In the genomic region with DNA sequence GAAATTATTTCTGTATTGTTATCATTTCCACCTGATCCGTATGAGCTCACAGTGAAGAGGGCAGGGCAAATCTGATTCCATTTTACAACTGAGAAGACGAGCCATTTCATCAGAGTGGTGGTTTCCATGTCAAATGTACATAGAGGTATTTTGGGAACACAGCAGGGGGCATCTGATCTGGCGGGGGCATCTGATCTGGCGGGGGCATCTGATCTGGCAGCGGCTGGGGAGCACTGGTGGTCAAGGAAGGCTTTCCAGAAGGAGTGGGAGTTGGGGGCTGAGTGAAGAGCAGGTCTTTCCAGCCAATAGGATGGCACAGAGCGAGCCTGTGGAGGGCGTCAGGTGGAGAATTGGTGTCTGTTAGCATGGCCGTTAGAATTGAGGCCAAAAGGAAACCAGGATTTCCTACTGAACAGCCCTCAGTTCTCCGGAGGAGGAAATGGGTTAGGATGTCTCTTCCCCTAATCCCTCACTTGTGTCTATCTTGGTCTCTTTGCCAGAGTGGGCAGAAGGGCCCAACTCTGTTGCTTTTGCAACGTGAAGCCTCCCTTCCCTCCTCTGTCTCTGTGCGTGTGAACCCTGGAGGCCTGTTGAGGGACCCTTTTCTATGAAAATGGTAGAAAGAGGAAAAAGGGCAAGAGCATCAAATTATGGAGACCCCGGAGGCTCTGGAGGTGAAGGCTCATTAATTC, we compare ENCODE assay signal across 11 cellular contexts. TPM values are rescaled to one million over a fixed set of nuclear protein-coding genes. Genes with fewer than 3 reads are reported as not detected.
A peak's percentile ranks its signal among the peaks of the same experiment; 100 is the strongest.
DNase-seq lines count a peak whose midpoint lies in the region; ATAC-seq and TF ChIP-seq lines count a peak whose summit lies in the region.
"Had no signal": no experiment of that assay in that cellular context is flagged by ENCODE, and none has a peak within 500 bp of the region (broad histone marks: within the 10 kb centered on the region; RNA-seq: fewer than 3 reads in every experiment).

No MANE protein-coding gene starts in this region.

- H3K27ac ChIP-seq in CD8-positive, alpha-beta T cell (ENCODE audit: low read depth, low read length) = peak overlapping the region; percentile 68
- H3K27ac ChIP-seq in HL-60 (replicated peaks) = peak overlapping the region; percentile 13

- H3K4me1 ChIP-seq in CD8-positive, alpha-beta T cell (ENCODE audit: insufficient read depth, low read length) = peaks cover 94% of the 10 kb centered on the region
- H3K4me1 ChIP-seq: tibial nerve had no signal

- intact Hi-C loops in CD8-positive, alpha-beta T cell (cut with DNase I, micrococcal nuclease) = loop anchor here in 1 of 2 experiments (1.0 to 5.0 kb wide), 4 partner anchors 10 to 181 kb away; partner anchors contain the start of gene N4BP2

- CTCF ChIA-PET in CD8-positive, alpha-beta T cell (lab: Charles Lee) = interaction anchor here (0.8 to 7.2 kb wide), 13 partner anchors 10 to 182 kb away, joined by 3 to 55 read pairs (median 4); no protein-coding TSS in a partner anchor

- TF ChIP-seq CTCF in CD8-positive, alpha-beta T cell (IDR thresholded peaks at IDR 0.05) = no peak
- TF ChIP-seq CTCF in HL-60 (IDR thresholded peaks at IDR 0.05; ENCODE audit: insufficient read depth, low read length) = no peak

- H3K4me3 Mint-ChIP-seq in CD8-positive, alpha-beta T cell = peak overlapping the region; percentile 82
- peak overlapping the region; percentile 69 for H3K4me3 Mint-ChIP-seq in activated T-cell treated with anti-CD3 and anti-CD28 coated beads, Interleukin-2, amount 50 U/mL, for 4 hours
- peak overlapping the region; percentile 70 to 89 (median 78) for H3K4me3 Mint-ChIP-seq in naive thymus-derived CD8-positive, alpha-beta T cell

- no peaks in the 10 kb centered on the region for H3K27me3 Mint-ChIP-seq in CD8-positive, alpha-beta T cell (ENCODE audit: low read depth)
- no peaks in the 10 kb centered on the region for H3K27me3 Mint-ChIP-seq in activated T-cell treated with anti-CD3 and anti-CD28 coated beads, Interleukin-2, amount 50 U/mL, for 4 hours (ENCODE audit: low read depth)
- no peaks in the 10 kb centered on the region for H3K27me3 Mint-ChIP-seq in naive thymus-derived CD8-positive, alpha-beta T cell

- peak in 2 of 7 experiments; percentile 28 to 48 for DNase-seq in CD8-positive, alpha-beta T cell
- DNase-seq in HL-60 (ENCODE audit: low read depth in 1 of 2, low spot score in 1 of 2) (no peak), COLO829 (ENCODE audit: low spot score) (no peak)
- no peak for DNase-seq in activated T-cell treated with anti-CD3 and anti-CD28 coated beads, Interleukin-2, amount 50 U/mL, for 4 hours
- no peak for DNase-seq in naive thymus-derived CD8-positive, alpha-beta T cell
- DNase-seq in effector CD8-positive, alpha-beta T cell (lab: John Stamatoyannopoulos, UW) = no peak
- DNase-seq: NCI-H2081 treated with DMSO at 0.1 percent for 48 hours had no signal

- H3K36me3 Mint-ChIP-seq in CD8-positive, alpha-beta T cell = peaks cover 83% of the 10 kb centered on the region
- H3K36me3 Mint-ChIP-seq in activated T-cell treated with anti-CD3 and anti-CD28 coated beads, Interleukin-2, amount 50 U/mL, for 4 hours (ENCODE audit: insufficient read depth) = peaks cover 51% of the 10 kb centered on the region
- H3K36me3 Mint-ChIP-seq in naive thymus-derived CD8-positive, alpha-beta T cell = peaks cover 9 to 82% (median 36%) of the 10 kb centered on the region in 3 donors

- H3K27ac Mint-ChIP-seq in CD8-positive, alpha-beta T cell = peak overlapping the region; percentile 95
- peak overlapping the region; percentile 92 to 99 (median 97) for H3K27ac Mint-ChIP-seq in naive thymus-derived CD8-positive, alpha-beta T cell

- H3K9me3 Mint-ChIP-seq in CD8-positive, alpha-beta T cell = no peaks in the 10 kb centered on the region
- no peaks in the 10 kb centered on the region for H3K9me3 Mint-ChIP-seq in activated T-cell treated with anti-CD3 and anti-CD28 coated beads, Interleukin-2, amount 50 U/mL, for 4 hours
- peaks cover 0 to under 1% (median 0%) of the 10 kb centered on the region in 9 donors for H3K9me3 Mint-ChIP-seq in naive thymus-derived CD8-positive, alpha-beta T cell

- H3K4me3 ChIP-seq in CD8-positive, alpha-beta T cell (ENCODE audit: low read depth, low read length) = peak overlapping the region; percentile 14
- H3K4me3 ChIP-seq in HL-60 (replicated peaks; ENCODE audit: insufficient read depth, low read length) = no peak overlapping the region
- H3K4me3 ChIP-seq: tibial nerve had no signal

- H3K27me3 ChIP-seq in CD8-positive, alpha-beta T cell (ENCODE audit: insufficient read depth, low read length) = no peaks in the 10 kb centered on the region
- no peaks in the 10 kb centered on the region for H3K27me3 ChIP-seq in HL-60 (ENCODE audit: insufficient read depth, poor library complexity, severe bottlenecking)
- H3K27me3 ChIP-seq: tibial nerve had no signal

- no peaks in the 10 kb centered on the region for H3K9me3 ChIP-seq in CD8-positive, alpha-beta T cell (ENCODE audit: low read length)
- H3K9me3 ChIP-seq: tibial nerve had no signal

- POLR2A ChIA-PET in CD8-positive, alpha-beta T cell (lab: Charles Lee) = interaction anchor here (0.6 to 4.2 kb wide), 19 partner anchors 10 to 72 kb away, joined by 3 to 21 read pairs (median 6); no protein-coding TSS in a partner anchor
- POLR2A ChIA-PET in naive thymus-derived CD8-positive, alpha-beta T cell (lab: Charles Lee) = interaction anchor here (0.7 to 14.1 kb wide), 28 partner anchors 8 to 84 kb away, joined by 3 to 200 read pairs (median 5); partner anchors contain the start of gene RHOH

- no peak for ATAC-seq in CD8-positive, alpha-beta T cell
- ATAC-seq in activated T-cell treated with anti-CD3 and anti-CD28 coated beads, Interleukin-2, amount 50 U/mL, for 4 hours = peak; percentile 1 to 7
- ATAC-seq in naive thymus-derived CD8-positive, alpha-beta T cell = peak; percentile 1 to 3
- no peak for ATAC-seq in HG02970 (IDR thresholded peaks at IDR 0.05; ENCODE audit: low FRiP score, unreplicated experiment)

- H3K36me3 ChIP-seq in CD8-positive, alpha-beta T cell (ENCODE audit: insufficient read depth, low read length) = peaks cover 10% of the 10 kb centered on the region
- H3K36me3 ChIP-seq: tibial nerve had no signal

- peaks cover 93% of the 10 kb centered on the region for H3K4me1 Mint-ChIP-seq in CD8-positive, alpha-beta T cell (ENCODE audit: low read depth)
- peaks cover 91% of the 10 kb centered on the region for H3K4me1 Mint-ChIP-seq in activated T-cell treated with anti-CD3 and anti-CD28 coated beads, Interleukin-2, amount 50 U/mL, for 4 hours (ENCODE audit: low read depth)
- peaks cover 37 to 92% (median 90%) of the 10 kb centered on the region in 4 donors for H3K4me1 Mint-ChIP-seq in naive thymus-derived CD8-positive, alpha-beta T cell

RNA-seq across cellular contexts. Expression of gene RHOH, which starts 41.3 kb away (rescaled TPM):
- total RNA-seq in CD8-positive, alpha-beta T cell = 100 to 1,000 TPM; 533 to 539 TPM
- 100 to 1,000 TPM; 164 to 204 (median 170) TPM for total RNA-seq in activated T-cell treated with anti-CD3 and anti-CD28 coated beads, Interleukin-2, amount 50 U/mL, for 4 hours
- 100 to 1,000 TPM; 233 to 249 TPM for total RNA-seq in naive thymus-derived CD8-positive, alpha-beta T cell
- 100 to 1,000 TPM; 328 to 416 (median 383) TPM for polyA plus RNA-seq in naive thymus-derived CD8-positive, alpha-beta T cell
- total RNA-seq: endothelial cell of umbilical vein, kidney epithelial cell had no signal
- polyA plus RNA-seq: endothelial cell of umbilical vein had no signal

Comparison
In these comparisons a context has a peak if more than half of its experiments do, and no peak if none do; other contexts are left out.
1. ATAC-seq: peak in activated T-cell treated with anti-CD3 and anti-CD28 coated beads, Interleukin-2, amount 50 U/mL, for 4 hours (2 of 2) and naive thymus-derived CD8-positive, alpha-beta T cell (2 of 2); none in CD8-positive, alpha-beta T cell (single experiment) and HG02970 (single experiment).
2. Peak in every context shown above with its lines, with median percentiles within 50 percentile points of each other: H3K4me3 Mint-ChIP-seq.